In the genomic region with DNA sequence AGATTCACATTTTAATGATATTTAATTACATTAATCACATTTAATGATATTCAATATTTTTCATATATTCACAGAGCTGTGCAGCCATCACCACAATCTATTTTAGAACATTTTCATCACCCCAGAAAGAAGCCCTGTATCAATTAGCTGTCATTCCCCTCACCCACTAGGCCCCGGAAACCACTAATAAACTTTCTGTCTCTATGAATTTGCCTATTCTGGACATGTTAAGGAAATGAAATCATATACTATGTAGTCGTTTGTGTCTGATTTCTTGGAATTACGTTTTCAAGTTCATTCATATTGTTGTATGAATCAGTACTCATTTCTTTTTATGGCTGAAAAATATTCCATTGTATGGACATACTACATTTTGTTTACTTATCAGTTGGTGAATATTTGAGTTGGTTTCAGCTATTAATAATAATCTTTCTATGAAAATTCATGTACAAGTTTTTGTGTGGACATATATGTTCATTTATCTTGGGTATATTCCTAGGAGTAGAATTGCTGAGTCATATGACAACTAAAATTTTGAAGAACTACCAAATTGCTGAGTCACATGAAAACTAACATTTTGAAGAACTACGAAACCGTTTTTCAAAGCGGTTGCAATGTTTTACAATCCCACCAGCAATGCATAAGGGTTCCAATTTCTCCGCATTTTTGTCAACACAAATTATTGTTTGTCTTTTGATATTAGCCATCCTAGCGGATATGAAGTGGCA, we compare ENCODE assay signal across 25 cellular contexts. TPM values are rescaled to one million over a fixed set of nuclear protein-coding genes. Genes with fewer than 3 reads are reported as not detected.
DNase-seq lines count a peak whose midpoint lies in the region; ATAC-seq, FAIRE-seq and TF ChIP-seq lines count a peak whose summit lies in the region.
"Had no signal": no experiment of that assay in that cellular context is flagged by ENCODE, and none has a peak within 500 bp of the region (broad histone marks: within the 10 kb centered on the region; RNA-seq: fewer than 3 reads in every experiment).

No MANE protein-coding gene starts in this region.

- no peaks in the 10 kb centered on the region for H3K79me1 ChIP-seq in mesendoderm (ENCODE audit: low read length)

- peak overlapping the region; percentile 56 for H3K4me3 ChIP-seq in OCI-LY3 (ENCODE audit: low read length)
- no peak overlapping the region for H3K4me3 ChIP-seq in fibroblast of the aortic adventitia (ENCODE audit: low read depth, low read length)
- no peak overlapping the region for H3K4me3 ChIP-seq in mesendoderm (ENCODE audit: low read length)
- H3K4me3 ChIP-seq: body of pancreas, gastroesophageal sphincter, neural progenitor cell, SK-N-MC had no signal

- H3K18ac ChIP-seq in mesendoderm (ENCODE audit: low read length) = no peak overlapping the region

- H3K36me3 ChIP-seq in OCI-LY3 (replicated peaks; ENCODE audit: low read depth, low read length) (no peaks in the 10 kb centered on the region), mesendoderm (ENCODE audit: control insufficient read depth, insufficient read depth, low read length) (no peaks in the 10 kb centered on the region)
- H3K36me3 ChIP-seq: gastroesophageal sphincter, neural progenitor cell had no signal

- no CpG with 5 or more reads among the region's 8 CpGs for WGBS in mesendoderm (ENCODE audit: extremely low coverage, insufficient coverage, low lambda C conversion rate)

- H3K27me3 ChIP-seq in OCI-LY3 (ENCODE audit: low read depth, low read length) (peaks cover 57% of the 10 kb centered on the region), mesendoderm (ENCODE audit: insufficient read depth, low read length, poor library complexity) (no peaks in the 10 kb centered on the region)
- H3K27me3 ChIP-seq: body of pancreas, gastroesophageal sphincter, neural progenitor cell had no signal

- TF ChIP-seq POLR2A in GM12891 (IDR thresholded peaks at IDR 0.05; ENCODE audit: low read depth, low read length) = no peak

- peak overlapping the region; percentile 71 for H3K4me2 ChIP-seq in OCI-LY3 (ENCODE audit: low read length)
- no peak overlapping the region for H3K4me2 ChIP-seq in mesendoderm (ENCODE audit: low read length)
- H3K4me2 ChIP-seq: neural progenitor cell had no signal

- no peak overlapping the region for H4K8ac ChIP-seq in mesendoderm (ENCODE audit: low read depth, low read length)

- peaks cover 36% of the 10 kb centered on the region for H3K4me1 ChIP-seq in OCI-LY3 (ENCODE audit: low read length)
- no peaks in the 10 kb centered on the region for H3K4me1 ChIP-seq in mesendoderm (ENCODE audit: control insufficient read depth, low read depth, low read length)
- H3K4me1 ChIP-seq: body of pancreas, gastroesophageal sphincter, neural progenitor cell had no signal

- H3K9ac ChIP-seq in OCI-LY3 (ENCODE audit: low read length) (no peak overlapping the region), mesendoderm (ENCODE audit: low read length) (no peak overlapping the region)
- H3K9ac ChIP-seq: neural progenitor cell had no signal

- H3K79me2 ChIP-seq in OCI-LY3 (ENCODE audit: low read length) (no peaks in the 10 kb centered on the region), mesendoderm (ENCODE audit: control insufficient read depth, insufficient read depth, low read length) (no peaks in the 10 kb centered on the region)

- peak; percentile 15 for DNase-seq in fibroblast of the aortic adventitia (ENCODE audit: low read depth)
- no peak for DNase-seq in GM12891 (ENCODE audit: insufficient read length, low spot score)
- DNase-seq in mesendoderm = no peak
- DNase-seq: activated CD4-positive, alpha-beta T cell treated with anti-CD3 and anti-CD28 coated beads, Interleukin-2, amount 50 U/mL, for 4 hours; activated effector memory CD4-positive, alpha-beta T cell treated with Interleukin-2 at 50 U/mL for 16 hours; body of pancreas; CD8-positive, alpha-beta T cell; DMS153; effector CD8-positive, alpha-beta T cell; islet precursor cell; KG1; NCI-H1092 treated with DMSO at 0.1 percent for 48 hours; NCI-H2081 treated with DMSO at 0.1 percent for 48 hours; NCI-H446; RPMI8226 had no signal

- H4K5ac ChIP-seq in mesendoderm (ENCODE audit: low read length) = no peak overlapping the region

- H2BK15ac ChIP-seq in mesendoderm (replicated peaks; ENCODE audit: low read depth) = no peak overlapping the region

- H3K27ac ChIP-seq in OCI-LY3 (ENCODE audit: low read length) = no peak overlapping the region
- no peak overlapping the region for H3K27ac ChIP-seq in mesendoderm (ENCODE audit: low read depth, low read length)
- H3K27ac ChIP-seq: body of pancreas, gastroesophageal sphincter, neural progenitor cell, SK-N-MC had no signal

- no peak overlapping the region for H2AK5ac ChIP-seq in mesendoderm (ENCODE audit: low read length)

- FAIRE-seq in GM12891 (lab: Jason Lieb, UNC) = no peak
- FAIRE-seq: G401.6, urothelium cell line had no signal

- no peak for TF ChIP-seq CTCF in OCI-LY3 (IDR thresholded peaks at IDR 0.05; ENCODE audit: low read depth, low read length)
- no peak for TF ChIP-seq CTCF in fibroblast of the aortic adventitia (IDR thresholded peaks at IDR 0.05; ENCODE audit: insufficient read depth, low read length)

- H3K4ac ChIP-seq in mesendoderm (ENCODE audit: low read depth, low read length) = no peak overlapping the region

- peaks cover 3% of the 10 kb centered on the region; the same call in 1 of the 2 replicates for H4K20me1 ChIP-seq in OCI-LY3 (ENCODE audit: insufficient read depth, low read length)

- H3K56ac ChIP-seq in mesendoderm (ENCODE audit: low read length) = no peak overlapping the region

- ATAC-seq in GM18868 (IDR thresholded peaks at IDR 0.05; ENCODE audit: unreplicated experiment) (peak; percentile 52), HG03520 (IDR thresholded peaks at IDR 0.05; ENCODE audit: unreplicated experiment) (peak; percentile 50), GM19395 (IDR thresholded peaks at IDR 0.05; ENCODE audit: unreplicated experiment) (no peak)
- ATAC-seq: body of pancreas; CD8-positive, alpha-beta T cell; gastroesophageal sphincter; WTC11 had no signal

- no peak overlapping the region for H2BK5ac ChIP-seq in mesendoderm (ENCODE audit: low read length)

- H3K9me3 ChIP-seq in OCI-LY3 (ENCODE audit: insufficient read depth, low read length) = no peaks in the 10 kb centered on the region
- H3K9me3 ChIP-seq: body of pancreas, gastroesophageal sphincter had no signal

- no peak overlapping the region for H3K23ac ChIP-seq in mesendoderm (ENCODE audit: low read length)

- no peak overlapping the region for H2BK120ac ChIP-seq in mesendoderm (ENCODE audit: low read depth, low read length)

- no peak overlapping the region for H2AFZ ChIP-seq in OCI-LY3 (ENCODE audit: low read depth, low read length)
- H2AFZ ChIP-seq: neural progenitor cell had no signal

TF ChIP-seq in GM12891, 5 proteins besides CTCF, POLR2A, EP300 and RAD21:
- no peak for TF ChIP-seq TAF1 (IDR thresholded peaks at IDR 0.05; ENCODE audit: low read depth, low read length)
- no peak for TF ChIP-seq SPI1 (IDR thresholded peaks at IDR 0.05; ENCODE audit: low read depth, low read length)
- TF ChIP-seq PAX5 (IDR thresholded peaks at IDR 0.05; ENCODE audit: insufficient read depth, low read length, severe bottlenecking) = no peak
- TF ChIP-seq POLR2AphosphoS5 (IDR thresholded peaks at IDR 0.05; ENCODE audit: low read depth, low read length) = no peak
- TF ChIP-seq POU2F2 (IDR thresholded peaks at IDR 0.05; ENCODE audit: low read depth, low read length) = no peak
TF ChIP-seq in GM12891: peak in this region for 0.

RNA-seq across cellular contexts. Expression of a gene that starts 11.7 kb away (rescaled TPM):
- total RNA-seq in fibroblast of the aortic adventitia (ENCODE audit: low replicate concordance) = 0.16 and 0.27 TPM in 2 replicates
- polyA plus RNA-seq in GM12891 (2012; ENCODE audit: low read depth, missing spikeins) = 0.09 TPM
- polyA plus RNA-seq in mesendoderm (2013, experiment 1 of 2) = 0.08 TPM
- polyA plus RNA-seq in mesendoderm (2013, experiment 2 of 2) = 0.08 TPM
- total RNA-seq: CD8-positive, alpha-beta T cell had no signal
